27 cellular contexts compared by ENCODE assay signal in genomic region chr17:81179861-81180260, GRCh38. TPM values are rescaled to one million over a fixed set of nuclear protein-coding genes. Genes with fewer than 3 reads are reported as not detected.
"Had no signal": no experiment of that assay in that cellular context is flagged by ENCODE, and none has a peak within 500 bp of the region (broad histone marks: within the 10 kb centered on the region; RNA-seq: fewer than 3 reads in every experiment).

No MANE protein-coding gene starts in this region.

- H3K4me3 ChIP-seq: colonic mucosa, esophagus squamous epithelium, gastroesophageal sphincter, hepatocyte, lower lobe of right lung, psoas muscle, stomach had no signal

- H3K27ac Mint-ChIP-seq: memory B cell; mesothelial cell of epicardium; natural killer cell treated with Interleukin-12 subunit alpha and Interleukin-12 subunit beta and Interleukin-15 and Interleukin-18, amount 100 ng/mL, for 72 hours had no signal

- H3K27me3 Mint-ChIP-seq: natural killer cell treated with Interleukin-12 subunit alpha and Interleukin-12 subunit beta and Interleukin-15 and Interleukin-18, amount 100 ng/mL, for 72 hours had no signal

- H3K9me3 ChIP-seq: colonic mucosa, lower lobe of right lung, neutrophil had no signal

- H3K4me1 Mint-ChIP-seq: memory B cell, mesothelial cell of epicardium had no signal

- H3K27me3 ChIP-seq: colonic mucosa, hepatocyte had no signal

- H3K9me3 Mint-ChIP-seq: natural killer cell treated with Interleukin-12 subunit alpha and Interleukin-12 subunit beta and Interleukin-15 and Interleukin-18, amount 100 ng/mL, for 72 hours had no signal

- H3K36me3 Mint-ChIP-seq: natural killer cell treated with Interleukin-12 subunit alpha and Interleukin-12 subunit beta and Interleukin-15 and Interleukin-18, amount 100 ng/mL, for 72 hours had no signal

- DNase-seq: colonic mucosa; dermis blood vessel endothelial cell; esophagus squamous epithelium; foreskin fibroblast; glutamatergic neuron; lower lobe of right lung; psoas muscle; retina; small intestine; stimulated activated CD4-positive, alpha-beta T cell treated with anti-CD3 and anti-CD28 coated beads, Interleukin-12 subunit alpha, Interleukin-12 subunit beta, amount 100 ng/mL, for 4 hours; stimulated activated naive CD4-positive, alpha-beta T cell; stomach; trophoblast cell had no signal

- H3K36me3 ChIP-seq: colonic mucosa, esophagus squamous epithelium, gastroesophageal sphincter, lower lobe of right lung, neutrophil, stomach had no signal

- ATAC-seq: gastroesophageal sphincter, left lobe of liver, lower lobe of right lung, psoas muscle had no signal

- H3K4me2 ChIP-seq: hepatocyte had no signal

- H3K27ac ChIP-seq: colonic mucosa, esophagus squamous epithelium, gastroesophageal sphincter, hepatocyte, lower lobe of right lung, neutrophil, psoas muscle, stomach had no signal

- H3K4me1 ChIP-seq: colonic mucosa, esophagus squamous epithelium, gastroesophageal sphincter, lower lobe of right lung, psoas muscle, stomach had no signal

- H3K4me3 Mint-ChIP-seq: memory B cell; mesothelial cell of epicardium; natural killer cell treated with Interleukin-12 subunit alpha and Interleukin-12 subunit beta and Interleukin-15 and Interleukin-18, amount 100 ng/mL, for 72 hours had no signal

RNA-seq across cellular contexts. Expression of gene PVALEF, which starts 14.6 kb away (rescaled TPM):
- total RNA-seq: cerebellum; colonic mucosa; dermis blood vessel endothelial cell; epithelial cell of proximal tubule; esophagus squamous epithelium; gastroesophageal sphincter; hepatocyte; kidney epithelial cell; left lobe of liver; lower lobe of right lung; mucosa of gallbladder; myocyte; natural killer cell treated with Interleukin-12 subunit alpha and Interleukin-12 subunit beta and Interleukin-15 and Interleukin-18, amount 100 ng/mL, for 72 hours; osteoblast; psoas muscle; stomach; urinary bladder had no signal
- polyA plus RNA-seq: psoas muscle, small intestine, stomach, urinary bladder had no signal
